Comparison of ENCODE assay signal across 8 cellular contexts in genomic region chr4:87390931-87391782, GRCh38. TPM values are rescaled to one million over a fixed set of nuclear protein-coding genes. Genes with fewer than 3 reads are reported as not detected.
DNase-seq lines count a peak whose midpoint lies in the region; ATAC-seq and TF ChIP-seq lines count a peak whose summit lies in the region.

TSS of gene HSD17B11 (minus strand) at chr4:87391188. CDS start at chr4:87391070, 118 bp downstream.

- H3K9me3 ChIP-seq in Peyer's patch (peaks cover 0 to 4% (median 0%) of the 10 kb centered on the region in 4 donors), muscle layer of colon (ENCODE audit: low read length) (no peaks in the 10 kb centered on the region)

- H3K27ac ChIP-seq in KMS-11 (peak within 1 kb of the TSS; percentile 72), Peyer's patch (peak within 1 kb of the TSS; percentile 84 to 87 (median 84)), muscle layer of colon (ENCODE audit: low read depth, low read length) (peak within 1 kb of the TSS; percentile 91)

- H3K4me3 ChIP-seq in KMS-11 (IDR thresholded peaks at IDR 0.05; ENCODE audit: insufficient read depth, low read depth, low read length) = peak within 1 kb of the TSS; percentile 91
- peak within 1 kb of the TSS; percentile 53 to 70 (median 62) for H3K4me3 ChIP-seq in Peyer's patch
- peak within 1 kb of the TSS; percentile 52 to 92 for H3K4me3 ChIP-seq in muscle layer of colon (ENCODE audit: low read depth in 1 of 2, low read length in 2 of 2)

- peak; percentile 82 for DNase-seq in DMS79 (lab: John Stamatoyannopoulos, UW)
- DNase-seq in Peyer's patch = peak; percentile 91 to 97 (median 92)
- peak; percentile 84 to 86 for DNase-seq in activated T-cell treated with anti-CD3 and anti-CD28 coated beads, Interleukin-2, amount 50 U/mL, for 48 hours
- DNase-seq in stimulated activated CD8-positive, alpha-beta memory T cell treated with anti-CD3 and anti-CD28 coated beads, Interleukin-7, amount 100 ng/mL, for 24 hours (ENCODE audit: low read depth) = peak; percentile 44

- peak within 1 kb of the TSS; percentile 82 for H3K4me2 ChIP-seq in KMS-11

- TF ChIP-seq CTCF in KMS-11 (conservative IDR thresholded peaks at IDR 0.05; ENCODE audit: low read depth, low read length) (no peak), Peyer's patch (IDR thresholded peaks at IDR 0.05) (peak in 3 of 6 experiments; percentile 32 to 49 (median 36))

- ATAC-seq in GM21737 (IDR thresholded peaks at IDR 0.05; ENCODE audit: unreplicated experiment) (peak; percentile 99), esophagus mucosa (peak; percentile 98)

- H3K36me3 ChIP-seq in KMS-11 (ENCODE audit: insufficient read depth) = no peaks in the 10 kb centered on the region
- H3K36me3 ChIP-seq in Peyer's patch = no peaks in the 10 kb centered on the region
- H3K36me3 ChIP-seq in muscle layer of colon (ENCODE audit: insufficient read depth, low read length) = no peaks in the 10 kb centered on the region

- H3K4me1 ChIP-seq in KMS-11 (ENCODE audit: low read depth, poor library complexity, severe bottlenecking) (peaks cover 30% of the 10 kb centered on the region), Peyer's patch (peaks cover 0 to 9% (median 0%) of the 10 kb centered on the region in 4 donors), muscle layer of colon (ENCODE audit: insufficient read depth, low read length) (peaks cover 8% of the 10 kb centered on the region)

- H3K9ac ChIP-seq in KMS-11 = peak within 1 kb of the TSS; percentile 79
- peak within 1 kb of the TSS; percentile 86 for H3K9ac ChIP-seq in muscle layer of colon (ENCODE audit: low read length)

- no peaks in the 10 kb centered on the region for H4K20me1 ChIP-seq in KMS-11 (ENCODE audit: insufficient read depth)

- H2AFZ ChIP-seq in KMS-11 (ENCODE audit: low read depth) = peak within 1 kb of the TSS; percentile 85

- H3K79me2 ChIP-seq in KMS-11 (ENCODE audit: insufficient read depth, low read depth) = peaks cover 47% of the 10 kb centered on the region

- no peaks in the 10 kb centered on the region for H3K27me3 ChIP-seq in KMS-11 (ENCODE audit: insufficient read depth, low read depth)
- H3K27me3 ChIP-seq in Peyer's patch = no peaks in the 10 kb centered on the region
- H3K27me3 ChIP-seq in muscle layer of colon (ENCODE audit: control insufficient read depth in 1 of 2, insufficient read depth in 2 of 2, low read length in 2 of 2) = no peaks in the 10 kb centered on the region

- peak; percentile 81 to 95 for TF ChIP-seq POLR2A in Peyer's patch (IDR thresholded peaks at IDR 0.05)

RNA-seq across cellular contexts. Expression of gene HSD17B11, which starts in this region (rescaled TPM):
- 100 to 1,000 TPM in 3 of 4 donors, 10 to 100 TPM in 1; 81.7 to 873 (median 330) TPM for total RNA-seq in Peyer's patch
- total RNA-seq in esophagus mucosa = 5.5 TPM

Comparison
In these comparisons a context has a peak if more than half of its experiments do, and no peak if none do; other contexts are left out.
1. Peak in every context shown above with its lines: DNase-seq, ATAC-seq, H3K4me3 ChIP-seq and H3K27ac ChIP-seq.
2. RNA of gene HSD17B11 (total RNA-seq): 81.7 to 873 TPM in Peyer's patch; 5.5 TPM in esophagus mucosa (single experiment); every median in the first group is over 10 times any median in the second.